ENCODE assay signal across 31 cellular contexts in genomic region chr17:76025294-76025693, GRCh38. TPM values are rescaled to one million over a fixed set of nuclear protein-coding genes. Genes with fewer than 3 reads are reported as not detected.
"Had no signal": no experiment of that assay in that cellular context is flagged by ENCODE, and none has a peak within 500 bp of the region (broad histone marks: within the 10 kb centered on the region; RNA-seq: fewer than 3 reads in every experiment).

No MANE protein-coding gene starts in this region.

- H3K36me3 ChIP-seq: brain microvascular endothelial cell, gastrocnemius medialis, neural progenitor cell, right lobe of liver, thoracic aorta, vagina had no signal

- FAIRE-seq: astrocyte, TTC549 had no signal

- ATAC-seq: gastrocnemius medialis; left colon; natural killer cell; right lobe of liver; stimulated activated naive CD8-positive, alpha-beta T cell treated with anti-CD3 and anti-CD28 coated beads, Interleukin-15, Interleukin-2, amounts not matched to agents 100 U/mL and 50 U/mL, for 24 hours; WTC11 had no signal

- H3K4me3 ChIP-seq: gastrocnemius medialis, hepatocyte, neural progenitor cell, right lobe of liver, thoracic aorta had no signal

- H3K9me3 ChIP-seq: gastrocnemius medialis, right lobe of liver, thoracic aorta, vagina had no signal

- H3K27ac ChIP-seq: brain microvascular endothelial cell, gastrocnemius medialis, hepatocyte, neural progenitor cell, right lobe of liver, thoracic aorta, vagina had no signal

- H3K4me1 ChIP-seq: gastrocnemius medialis, right lobe of liver had no signal

- H3K27me3 ChIP-seq: brain microvascular endothelial cell, gastrocnemius medialis, hepatocyte, neural progenitor cell, right lobe of liver, vagina had no signal

- DNase-seq: activated CD4-positive, alpha-beta memory T cell treated with anti-CD3 and anti-CD28 coated beads, Interleukin-2, amount 10 ng/mL, durations not matched to agents 7 days and 5 days; activated CD4-positive, alpha-beta T cell treated with anti-CD3 and anti-CD28 coated beads for 1 hour; activated CD4-positive, alpha-beta T cell treated with anti-CD3 and anti-CD28 coated beads, Interleukin-2, amount 10 ng/mL, durations not matched to agents 7 days and 5 days; activated CD8-positive, alpha-beta memory T cell treated with anti-CD3 and anti-CD28 coated beads, Interleukin-2, amount 50 U/mL, for 48 hours; activated gamma-delta T cell; activated naive CD4-positive, alpha-beta T cell treated with anti-CD3 and anti-CD28 coated beads, Interleukin-2, amount 10 ng/mL, durations not matched to agents 7 days and 5 days; activated T-cell treated with anti-CD3 and anti-CD28 coated beads, Interleukin-2, amount 50 U/mL, for 24 hours; amniotic stem cell; brain microvascular endothelial cell; caudate nucleus; endodermal cell; gastrocnemius medialis; islet precursor cell; left colon; mesenchymal stem cell; natural killer cell; right lobe of liver; stimulated activated CD4-positive, alpha-beta T cell treated with anti-CD3 and anti-CD28 coated beads, Interleukin-12 subunit alpha, Interleukin-12 subunit beta, amount 100 ng/mL, for 4 hours; stimulated activated CD4-positive, alpha-beta T cell treated with anti-CD3 and anti-CD28 coated beads, Interleukin-4, amount 100 ng/mL, for 1 hour; stimulated activated naive CD8-positive, alpha-beta T cell treated with anti-CD3 and anti-CD28 coated beads, Interleukin-15, Interleukin-2, amounts not matched to agents 100 U/mL and 50 U/mL, for 24 hours; T-helper 9 cell; trophoblast cell had no signal

RNA-seq across cellular contexts. Expression of gene EVPL, which starts 1.8 kb away (rescaled TPM):
- total RNA-seq: activated CD4-positive, alpha-beta memory T cell treated with anti-CD3 and anti-CD28 coated beads, Interleukin-2, amount 10 ng/mL, durations not matched to agents 7 days and 5 days; astrocyte; chondrocyte; osteoblast had no signal
